16 cellular contexts compared by ENCODE assay signal in the genomic region with DNA sequence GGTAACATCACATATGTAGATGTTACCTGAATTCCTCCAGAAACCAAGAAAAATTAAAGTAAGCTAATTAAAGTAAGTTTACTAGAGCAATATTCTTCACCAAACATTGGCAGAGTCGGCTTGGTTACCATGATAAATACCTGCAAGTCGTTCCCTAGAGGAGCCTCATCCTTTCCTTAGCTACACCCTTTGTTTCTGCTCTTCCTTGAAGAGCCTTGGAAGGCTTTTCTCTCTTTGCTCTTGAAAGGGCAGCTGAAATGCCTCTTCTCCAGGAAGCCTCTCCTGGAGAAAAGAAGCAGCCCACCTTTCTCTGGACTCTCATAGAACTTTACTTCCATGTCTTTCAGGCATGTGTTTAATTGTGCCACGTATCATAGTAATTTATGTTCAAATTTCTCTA.
"Had no signal": no experiment of that assay in that cellular context is flagged by ENCODE, and none has a peak within 500 bp of the region (broad histone marks: within the 10 kb centered on the region; RNA-seq: fewer than 3 reads in every experiment).

No MANE protein-coding gene starts in this region.

- H3K27ac Mint-ChIP-seq: activated CD4-positive, alpha-beta memory T cell treated with anti-CD3 and anti-CD28 coated beads, Interleukin-2, amount 10 ng/mL, durations not matched to agents 7 days and 5 days; activated naive CD8-positive, alpha-beta T cell; stimulated activated effector memory CD8-positive, alpha-beta T cell treated with anti-CD3 and anti-CD28 coated beads, Interleukin-12 subunit alpha, Interleukin-12 subunit beta, amount 100 ng/mL, for 72 hours had no signal

- H3K4me3 ChIP-seq: lung, ovary, right lobe of liver had no signal

- H3K4me1 Mint-ChIP-seq: activated CD4-positive, alpha-beta memory T cell treated with anti-CD3 and anti-CD28 coated beads, Interleukin-2, amount 10 ng/mL, durations not matched to agents 7 days and 5 days had no signal

- H3K36me3 Mint-ChIP-seq: activated naive CD8-positive, alpha-beta T cell; stimulated activated effector memory CD8-positive, alpha-beta T cell treated with anti-CD3 and anti-CD28 coated beads, Interleukin-12 subunit alpha, Interleukin-12 subunit beta, amount 100 ng/mL, for 72 hours had no signal

- H3K9me3 Mint-ChIP-seq: stimulated activated effector memory CD8-positive, alpha-beta T cell treated with anti-CD3 and anti-CD28 coated beads, Interleukin-12 subunit alpha, Interleukin-12 subunit beta, amount 100 ng/mL, for 72 hours had no signal

- H3K27me3 ChIP-seq: brain microvascular endothelial cell, foreskin keratinocyte, ovary, right lobe of liver had no signal

- DNase-seq: activated CD4-positive, alpha-beta memory T cell treated with anti-CD3 and anti-CD28 coated beads, Interleukin-2, amount 10 ng/mL, durations not matched to agents 7 days and 5 days; activated CD4-positive, alpha-beta T cell treated with anti-CD3 and anti-CD28 coated beads for 4 hours; activated gamma-delta T cell treated with Interleukin-2 at 50 U/mL for 16 hours; activated T-cell treated with anti-CD3 and anti-CD28 coated beads, Interleukin-2, amount 50 U/mL, for 48 hours; amygdala; brain microvascular endothelial cell; effector CD8-positive, alpha-beta T cell; foreskin keratinocyte; left cardiac atrium; ovary; right lobe of liver; stimulated activated CD4-positive, alpha-beta T cell treated with anti-CD3 and anti-CD28 coated beads, Interleukin-1b, Interleukin-23, amount 100 ng/mL, for 48 hours; T-helper 2 cell had no signal

- H3K27me3 Mint-ChIP-seq: activated CD4-positive, alpha-beta memory T cell treated with anti-CD3 and anti-CD28 coated beads, Interleukin-2, amount 10 ng/mL, durations not matched to agents 7 days and 5 days; activated naive CD8-positive, alpha-beta T cell had no signal

- ATAC-seq: foreskin keratinocyte; left cardiac atrium; right lobe of liver; stimulated activated effector memory CD8-positive, alpha-beta T cell treated with anti-CD3 and anti-CD28 coated beads, Interleukin-12 subunit alpha, Interleukin-12 subunit beta, amount 100 ng/mL, for 72 hours had no signal

- H3K4me1 ChIP-seq: right lobe of liver had no signal

- H3K9me3 ChIP-seq: ovary, right lobe of liver had no signal

- H3K4me3 Mint-ChIP-seq: activated CD4-positive, alpha-beta memory T cell treated with anti-CD3 and anti-CD28 coated beads, Interleukin-2, amount 10 ng/mL, durations not matched to agents 7 days and 5 days; activated naive CD8-positive, alpha-beta T cell; stimulated activated effector memory CD8-positive, alpha-beta T cell treated with anti-CD3 and anti-CD28 coated beads, Interleukin-12 subunit alpha, Interleukin-12 subunit beta, amount 100 ng/mL, for 72 hours had no signal

- H3K36me3 ChIP-seq: brain microvascular endothelial cell, ovary, right lobe of liver had no signal

- H3K27ac ChIP-seq: brain microvascular endothelial cell, foreskin keratinocyte, right lobe of liver had no signal
